ENCODE assay signal across 23 cellular contexts in genomic region chr22:47304191-47304831, GRCh38.
DNase-seq lines count a peak whose midpoint lies in the region; ATAC-seq and TF ChIP-seq lines count a peak whose summit lies in the region.
"Had no signal": no experiment of that assay in that cellular context is flagged by ENCODE, and none has a peak within 500 bp of the region (broad histone marks: within the 10 kb centered on the region; RNA-seq: fewer than 3 reads in every experiment).

No MANE protein-coding gene starts in this region.

- no peak overlapping the region for H3K4me2 ChIP-seq in neuronal stem cell (ENCODE audit: insufficient read depth, low read length, poor library complexity, severe bottlenecking)

- no peak overlapping the region for H3K27ac ChIP-seq in heart right ventricle
- no peak overlapping the region for H3K27ac ChIP-seq in coronary artery
- no peak overlapping the region for H3K27ac ChIP-seq in neuronal stem cell (replicated peaks; ENCODE audit: low read length)
- no peak overlapping the region for H3K27ac ChIP-seq in upper lobe of right lung
- H3K27ac ChIP-seq in effector memory CD4-positive, alpha-beta T cell (ENCODE audit: insufficient read depth, low read length, poor library complexity, severe bottlenecking) = no peak overlapping the region
- H3K27ac ChIP-seq: C4-2B, GM23248 had no signal

- H3K9ac ChIP-seq in neuronal stem cell (ENCODE audit: low read depth, low read length, poor library complexity) = peak overlapping the region; percentile 44
- H3K9ac ChIP-seq: GM23248 had no signal

- H3K4ac ChIP-seq in neuronal stem cell (ENCODE audit: low read length) = no peak overlapping the region

- WGBS in heart right ventricle, 2 donors = 86% methylated on average over 22 of the region's 22 CpGs
- WGBS in neuronal stem cell (ENCODE audit: extremely low coverage in 2 of 2, insufficient read length in 2 of 2, insufficient replicate concordance in 1 of 2), 2 donors = no CpG with 5 or more reads among the region's 22 CpGs

- no peak overlapping the region for H2BK12ac ChIP-seq in neuronal stem cell (ENCODE audit: low read length)

- no peak overlapping the region for H2AK5ac ChIP-seq in neuronal stem cell (ENCODE audit: low read depth, low read length)

- H3K14ac ChIP-seq in neuronal stem cell (ENCODE audit: low read length) = no peak overlapping the region

- no peak overlapping the region for H2BK5ac ChIP-seq in neuronal stem cell (ENCODE audit: low read length)

- H3K4me1 ChIP-seq in heart right ventricle (no peaks in the 10 kb centered on the region), neuronal stem cell (ENCODE audit: control insufficient read depth in 2 of 2, insufficient read depth in 1 of 2, low read depth in 1 of 2, low read length in 2 of 2) (no peaks in the 10 kb centered on the region), upper lobe of right lung (no peaks in the 10 kb centered on the region)
- no peaks in the 10 kb centered on the region for H3K4me1 ChIP-seq in effector memory CD4-positive, alpha-beta T cell (ENCODE audit: control insufficient read depth, insufficient read depth, low read length, poor library complexity, severe bottlenecking)
- H3K4me1 ChIP-seq: HAP-1 had no signal

- no peak overlapping the region for H2BK15ac ChIP-seq in neuronal stem cell (ENCODE audit: low read length)

- peaks cover 2% of the 10 kb centered on the region for H3K79me1 ChIP-seq in neuronal stem cell (ENCODE audit: low read depth, low read length)

- no peak overlapping the region for H3K23ac ChIP-seq in neuronal stem cell (ENCODE audit: low read depth, low read length, poor library complexity)

- H3K27me3 ChIP-seq in heart right ventricle (peaks cover 0 to 8% (median 0%) of the 10 kb centered on the region in 7 donors), neuronal stem cell (ENCODE audit: control insufficient read depth in 3 of 3, insufficient read depth in 3 of 3, low read depth in 1 of 3, low read length in 3 of 3) (peaks cover 0 to 2% (median 0%) of the 10 kb centered on the region in 3 experiments), upper lobe of right lung (no peaks in the 10 kb centered on the region)
- no peaks in the 10 kb centered on the region for H3K27me3 ChIP-seq in effector memory CD4-positive, alpha-beta T cell (replicated peaks; ENCODE audit: control insufficient read depth, insufficient read depth, low read length, poor library complexity, severe bottlenecking)

- intact Hi-C loops in Right ventricle myocardium superior (cut with DNase I) = no loop called here
- intact Hi-C loops in heart right ventricle (cut with DNase I) = no loop called here
- intact Hi-C loops in upper lobe of right lung (cut with DNase I) = no loop called here

- no peaks in the 10 kb centered on the region for H3K9me3 ChIP-seq in heart right ventricle
- peaks cover 0 to 56% of the 10 kb centered on the region in 2 donors for H3K9me3 ChIP-seq in neuronal stem cell (replicated peaks in 1 of 2; ENCODE audit: control insufficient read depth in 2 of 2, insufficient read depth in 1 of 2, low read depth in 1 of 2, low read length in 2 of 2)
- no peaks in the 10 kb centered on the region for H3K9me3 ChIP-seq in upper lobe of right lung
- no peaks in the 10 kb centered on the region for H3K9me3 ChIP-seq in effector memory CD4-positive, alpha-beta T cell (ENCODE audit: control insufficient read depth, low read length)
- H3K9me3 ChIP-seq: HAP-1 had no signal

- no peak overlapping the region for H2BK120ac ChIP-seq in neuronal stem cell (ENCODE audit: low read depth, low read length)

- H3K18ac ChIP-seq in neuronal stem cell (ENCODE audit: low read length) = peak overlapping the region; percentile 3

- no peak overlapping the region for H4K8ac ChIP-seq in neuronal stem cell (ENCODE audit: low read depth, low read length)

- ATAC-seq in Right ventricle myocardium superior (ENCODE audit: poor library complexity) (no peak), heart right ventricle (no peak), upper lobe of right lung (no peak), GM19455 (IDR thresholded peaks at IDR 0.05; ENCODE audit: unreplicated experiment) (no peak)
- ATAC-seq: Panc1 had no signal

- DNase-seq in Right ventricle myocardium superior = peak; percentile 30
- DNase-seq in heart right ventricle = no peak
- DNase-seq in coronary artery (ENCODE audit: low spot score) = peak; percentile 64
- DNase-seq in neuronal stem cell (ENCODE audit: low spot score) = no peak
- DNase-seq in upper lobe of right lung = peak; percentile 56
- DNase-seq in stimulated activated CD4-positive, alpha-beta T cell treated with anti-CD3 and anti-CD28 coated beads, Interleukin-12 subunit alpha, Interleukin-12 subunit beta, amount 100 ng/mL, for 4 hours = no peak
- DNase-seq in effector memory CD4-positive, alpha-beta T cell = no peak
- DNase-seq: Calu3; CD8-positive, alpha-beta memory T cell; EL; GF-D8; GM23248; MV-4-11; NCI-H1105 treated with DMSO at 0.1 percent for 48 hours; NCI-H2029 treated with DMSO at 0.1 percent for 48 hours; NCI-H226; NCI-H510A treated with DMSO at 0.1 percent for 48 hours; NCI-H748 treated with DMSO at 0.1 percent for 48 hours; NK-92 treated with Interleukin-12 subunit alpha and Interleukin-12 subunit beta, amount 100 ng/mL, for 24 hours had no signal

- H2AFZ ChIP-seq in neuronal stem cell (ENCODE audit: low read length) = no peak overlapping the region
- H2AFZ ChIP-seq: GM23248 had no signal

- H3K4me3 ChIP-seq in heart right ventricle = no peak overlapping the region
- no peak overlapping the region for H3K4me3 ChIP-seq in coronary artery
- peak overlapping the region in 1 of 2 donors; percentile 37 for H3K4me3 ChIP-seq in neuronal stem cell (ENCODE audit: low read length in 2 of 2)
- H3K4me3 ChIP-seq in upper lobe of right lung = no peak overlapping the region
- H3K4me3 ChIP-seq in effector memory CD4-positive, alpha-beta T cell (ENCODE audit: insufficient read depth, low read depth, low read length, poor library complexity, severe bottlenecking) = no peak overlapping the region
- H3K4me3 ChIP-seq: GM23248, HAP-1 had no signal

- H4K91ac ChIP-seq in neuronal stem cell (ENCODE audit: low read depth, low read length, poor library complexity) = no peak overlapping the region

- no peak for TF ChIP-seq CTCF in heart right ventricle (IDR thresholded peaks at IDR 0.05)
- no peak for TF ChIP-seq CTCF in coronary artery (IDR thresholded peaks at IDR 0.05)
- TF ChIP-seq CTCF in upper lobe of right lung (IDR thresholded peaks at IDR 0.05) = no peak

- H3K36me3 ChIP-seq in heart right ventricle (no peaks in the 10 kb centered on the region), neuronal stem cell (replicated peaks in 1 of 2; ENCODE audit: control insufficient read depth in 2 of 2, insufficient read depth in 2 of 2, low read length in 2 of 2) (no peaks in the 10 kb centered on the region), upper lobe of right lung (no peaks in the 10 kb centered on the region)
- no peaks in the 10 kb centered on the region for H3K36me3 ChIP-seq in effector memory CD4-positive, alpha-beta T cell (ENCODE audit: control insufficient read depth, insufficient read depth, low read length)
- H3K36me3 ChIP-seq: HAP-1 had no signal

Comparison
In these comparisons a context has a peak if more than half of its experiments do, and no peak if none do; other contexts are left out.
1. DNase-seq: peak in Right ventricle myocardium superior (single experiment), coronary artery (single experiment) and upper lobe of right lung (single experiment); none in heart right ventricle (0 of 2), neuronal stem cell (single experiment), stimulated activated CD4-positive, alpha-beta T cell treated with anti-CD3 and anti-CD28 coated beads, Interleukin-12 subunit alpha, Interleukin-12 subunit beta, amount 100 ng/mL, for 4 hours (single experiment) and effector memory CD4-positive, alpha-beta T cell (0 of 3).